Comparison of ENCODE assay signal across 14 cellular contexts in genomic region chr11:73333626-73334199, GRCh38. TPM values are rescaled to one million over a fixed set of nuclear protein-coding genes. Genes with fewer than 3 reads are reported as not detected.
A peak's percentile ranks its signal among the peaks of the same experiment; 100 is the strongest.
DNase-seq lines count a peak whose midpoint lies in the region; ATAC-seq and TF ChIP-seq lines count a peak whose summit lies in the region.
"Had no signal": no experiment of that assay in that cellular context is flagged by ENCODE, and none has a peak within 500 bp of the region (broad histone marks: within the 10 kb centered on the region; RNA-seq: fewer than 3 reads in every experiment).

No MANE protein-coding gene starts in this region.

- no peak overlapping the region for H4K12ac ChIP-seq in trophoblast cell (ENCODE audit: low read depth, low read length)

- intact Hi-C loops in heart right ventricle (cut with DNase I) (loop anchor here in 3 of 10 donors (1.0 to 2.0 kb wide), 2 partner anchors 26 to 27 kb away; no protein-coding TSS in a partner anchor), Right ventricle myocardium inferior (cut with DNase I) (no loop called here), esophagus muscularis mucosa (cut with DNase I) (no loop called here), vagina (cut with DNase I) (loop anchor here (2.0 kb wide), 1 partner anchor 25 kb away; the partner anchor contains the start of gene ARHGEF17)

- H3K4me1 ChIP-seq in heart right ventricle (peaks cover 37 to 95% (median 67%) of the 10 kb centered on the region in 9 donors), esophagus muscularis mucosa (peaks cover 71 to 100% (median 98%) of the 10 kb centered on the region in 4 donors), trophoblast cell (ENCODE audit: control insufficient read depth in 1 of 2, insufficient read depth in 2 of 2, low read length in 2 of 2) (peaks cover 45 to 50% of the 10 kb centered on the region in 2 experiments), vagina (peaks cover 81% of the 10 kb centered on the region)

- H3K27ac ChIP-seq in heart right ventricle, result peak overlapping the region in 9 of 10 donors; percentile 62 to 90 (median 80)
- peak overlapping the region; percentile 77 to 90 (median 82) for H3K27ac ChIP-seq in esophagus muscularis mucosa (replicated peaks in 1 of 4)
- H3K27ac ChIP-seq in trophoblast cell (ENCODE audit: low read depth, low read length), result peak overlapping the region; percentile 71
- H3K27ac ChIP-seq in vagina, result peak overlapping the region; percentile 91

- peak overlapping the region; percentile 21 for H3K4ac ChIP-seq in trophoblast cell (ENCODE audit: low read depth, low read length)

- peak overlapping the region; percentile 46 for H3K14ac ChIP-seq in trophoblast cell (ENCODE audit: low read length)

- DNase-seq in heart right ventricle, result no peak
- DNase-seq in Right ventricle myocardium inferior (ENCODE audit: missing footprints), result no peak
- no peak for DNase-seq in esophagus muscularis mucosa (ENCODE audit: extremely low spot score)
- no peak for DNase-seq in trophoblast cell
- DNase-seq in vagina (ENCODE audit: extremely low spot score in 2 of 2), result no peak
- DNase-seq in DMS79 (lab: John Stamatoyannopoulos, UW), result no peak
- DNase-seq in NCI-H1930 (lab: John Stamatoyannopoulos, UW), result no peak
- DNase-seq: activated CD4-positive, alpha-beta T cell treated with anti-CD3 and anti-CD28 coated beads for 4 hours; activated effector memory CD4-positive, alpha-beta T cell treated with Interleukin-2 at 50 U/mL for 16 hours; DND-41; NCI-H1105 treated with DMSO at 0.1 percent for 48 hours; NCI-H526; stimulated activated CD8-positive, alpha-beta memory T cell treated with anti-CD3 and anti-CD28 coated beads, Interleukin-4, amount 100 ng/mL, for 48 hours had no signal

- H3K79me2 ChIP-seq in trophoblast cell (ENCODE audit: control insufficient read depth, insufficient read depth, low read length, poor library complexity), result peaks cover 16% of the 10 kb centered on the region

- peak overlapping the region; percentile 38 for H2AK5ac ChIP-seq in trophoblast cell (ENCODE audit: low read length)

- H2BK120ac ChIP-seq in trophoblast cell (ENCODE audit: insufficient read depth, low read length, poor library complexity), result peak overlapping the region; percentile 28

- no peak overlapping the region for H3K23ac ChIP-seq in trophoblast cell (ENCODE audit: low read length)

- H3K4me3 ChIP-seq in heart right ventricle (no peak overlapping the region), esophagus muscularis mucosa (no peak overlapping the region), trophoblast cell (ENCODE audit: low read depth, low read length) (no peak overlapping the region), vagina (no peak overlapping the region)

- H2BK12ac ChIP-seq in trophoblast cell (ENCODE audit: low read length), result peak overlapping the region; percentile 44

- peaks cover 0 to 13% (median 0%) of the 10 kb centered on the region in 9 donors for H3K36me3 ChIP-seq in heart right ventricle
- no peaks in the 10 kb centered on the region for H3K36me3 ChIP-seq in esophagus muscularis mucosa
- H3K36me3 ChIP-seq in trophoblast cell (ENCODE audit: control insufficient read depth in 1 of 2, insufficient read depth in 2 of 2, low read length in 2 of 2), result peaks cover under 1 to 11% of the 10 kb centered on the region in 2 experiments
- no peaks in the 10 kb centered on the region for H3K36me3 ChIP-seq in vagina

- H2BK5ac ChIP-seq in trophoblast cell (ENCODE audit: low read depth, low read length, poor library complexity), result peak overlapping the region; percentile 43

- 71 to 78% methylated on average over 3 of the region's 3 CpGs for WGBS in heart right ventricle, 2 donors
- WGBS in esophagus muscularis mucosa, result 73% methylated on average over 3 of the region's 3 CpGs
- WGBS in trophoblast cell (ENCODE audit: extremely low coverage, insufficient coverage, insufficient read length), result no CpG with 5 or more reads among the region's 3 CpGs

- H4K91ac ChIP-seq in trophoblast cell (ENCODE audit: low read depth, low read length), result peak overlapping the region; percentile 60

- no peaks in the 10 kb centered on the region for H3K9me3 ChIP-seq in heart right ventricle
- H3K9me3 ChIP-seq in esophagus muscularis mucosa, result no peaks in the 10 kb centered on the region
- H3K9me3 ChIP-seq in trophoblast cell (ENCODE audit: insufficient read depth, low read depth, low read length), result no peaks in the 10 kb centered on the region
- H3K9me3 ChIP-seq in vagina, result no peaks in the 10 kb centered on the region

- H3K79me1 ChIP-seq in trophoblast cell (ENCODE audit: low read length), result peaks cover 35% of the 10 kb centered on the region

- H3K4me2 ChIP-seq in trophoblast cell (ENCODE audit: low read length), result peak overlapping the region; percentile 16

- TF ChIP-seq CTCF in heart right ventricle (IDR thresholded peaks at IDR 0.05) (no peak), esophagus muscularis mucosa (IDR thresholded peaks at IDR 0.05) (no peak), vagina (IDR thresholded peaks at IDR 0.05) (no peak)

- peak overlapping the region; percentile 73 for H3K18ac ChIP-seq in trophoblast cell (ENCODE audit: low read length)

- H4K8ac ChIP-seq in trophoblast cell (ENCODE audit: low read depth, low read length), result peak overlapping the region; percentile 52

- H3K27me3 ChIP-seq in heart right ventricle (no peaks in the 10 kb centered on the region), esophagus muscularis mucosa (no peaks in the 10 kb centered on the region), trophoblast cell (ENCODE audit: insufficient read depth, low read length) (no peaks in the 10 kb centered on the region), vagina (no peaks in the 10 kb centered on the region)

- TF ChIP-seq POLR2A in esophagus muscularis mucosa (IDR thresholded peaks at IDR 0.05; ENCODE audit: low read depth) (no peak), vagina (IDR thresholded peaks at IDR 0.05) (no peak)

- ATAC-seq in heart right ventricle (peak in 1 of 8 donors; percentile 2), Right ventricle myocardium inferior (no peak), GM18868 (IDR thresholded peaks at IDR 0.05; ENCODE audit: unreplicated experiment) (no peak)

- no peak for TF ChIP-seq EP300 in esophagus muscularis mucosa (IDR thresholded peaks at IDR 0.05)

- H2AFZ ChIP-seq in trophoblast cell (ENCODE audit: insufficient read depth, low read length, poor library complexity), result peak overlapping the region; percentile 11

- H3K9ac ChIP-seq in trophoblast cell (ENCODE audit: low read length), result no peak overlapping the region

RNA-seq across cellular contexts. Expression of gene ARHGEF17, which starts 25.6 kb away (rescaled TPM):
- total RNA-seq in heart right ventricle, result 10 to 100 TPM; 39.2 to 67.4 (median 52.2) TPM
- polyA plus RNA-seq in heart right ventricle, result 10 to 100 TPM; 38.6 to 44.3 TPM
- total RNA-seq in Right ventricle myocardium inferior, result 57.1 TPM
- 100 to 1,000 TPM in 3 of 4 donors, 10 to 100 TPM in 1; 82.8 to 196 (median 122) TPM for total RNA-seq in esophagus muscularis mucosa
- 31.0 and 31.5 TPM in 2 replicates for polyA plus RNA-seq in trophoblast cell (2013)
- total RNA-seq in vagina, result 32.9 TPM

RNA-seq across cellular contexts. Expression of gene RELT, which starts 42.5 kb away (rescaled TPM):
- total RNA-seq in heart right ventricle (1 to 10 TPM; 1.0 to 9.2 (median 2.7) TPM), Right ventricle myocardium inferior (2.3 TPM), esophagus muscularis mucosa (1 to 10 TPM; 1.2 to 7.8 (median 2.2) TPM), vagina (6.1 TPM)
- 1 to 10 TPM; 2.0 to 5.6 TPM for polyA plus RNA-seq in heart right ventricle
- 24.5 and 27.6 TPM in 2 replicates for polyA plus RNA-seq in trophoblast cell (2013)
